Comparison of ENCODE assay signal across 15 cellular contexts in the genomic region with DNA sequence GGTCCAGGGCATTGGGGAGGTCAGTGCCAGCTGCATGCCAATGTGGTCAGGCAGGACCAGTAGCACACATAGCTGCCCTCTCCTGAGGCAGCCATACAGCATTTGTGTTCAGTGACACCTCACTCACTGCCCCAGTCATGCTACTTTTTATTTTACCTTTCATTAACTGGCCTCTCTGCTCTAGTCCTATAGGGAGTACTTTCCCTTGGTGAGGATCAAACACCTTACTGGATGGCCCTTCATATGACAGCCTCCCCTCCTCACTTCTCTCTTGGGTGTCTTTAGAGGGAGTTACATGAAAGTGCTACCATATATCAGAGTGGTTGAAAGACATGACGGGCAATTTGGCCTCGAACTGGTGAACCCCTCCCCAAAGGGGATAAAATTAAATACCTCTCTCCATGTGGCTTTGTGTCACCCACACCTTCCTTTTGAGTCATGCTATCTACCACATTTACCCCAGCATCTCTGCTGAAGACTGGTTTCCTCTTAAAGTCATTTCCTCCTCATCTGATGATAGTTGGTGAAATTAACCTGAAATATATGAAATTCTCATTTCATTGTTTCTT. TPM values are rescaled to one million over a fixed set of nuclear protein-coding genes. Genes with fewer than 3 reads are reported as not detected.
DNase-seq lines count a peak whose midpoint lies in the region; ATAC-seq and TF ChIP-seq lines count a peak whose summit lies in the region.
"Had no signal": no experiment of that assay in that cellular context is flagged by ENCODE, and none has a peak within 500 bp of the region (broad histone marks: within the 10 kb centered on the region; RNA-seq: fewer than 3 reads in every experiment).

No MANE protein-coding gene starts in this region.

- no peaks in the 10 kb centered on the region for H3K27me3 Mint-ChIP-seq in activated T-helper 17 cell treated with anti-CD3 and anti-CD28 coated beads, Interleukin-2, amount 50 U/mL, for 72 hours

- H3K9me3 ChIP-seq in Loucy (ENCODE audit: insufficient read depth, low read depth, low read length) (no peaks in the 10 kb centered on the region), suprapubic skin (no peaks in the 10 kb centered on the region)
- H3K9me3 ChIP-seq: thyroid gland had no signal

- no peaks in the 10 kb centered on the region for H3K9me3 Mint-ChIP-seq in activated T-helper 17 cell treated with anti-CD3 and anti-CD28 coated beads, Interleukin-2, amount 50 U/mL, for 72 hours
- H3K9me3 Mint-ChIP-seq: dendritic cell treated with granulocyte-macrophage colony-stimulating factor and Interleukin-4, amounts not matched to agents 40 ng/mL and 50 ng/mL, for 4 days had no signal

- H3K27ac Mint-ChIP-seq in activated T-helper 17 cell treated with anti-CD3 and anti-CD28 coated beads, Interleukin-2, amount 50 U/mL, for 72 hours = peak overlapping the region; percentile 3
- H3K27ac Mint-ChIP-seq: dendritic cell treated with granulocyte-macrophage colony-stimulating factor and Interleukin-4, amounts not matched to agents 40 ng/mL and 50 ng/mL, for 4 days; progenitor cell of endocrine pancreas had no signal

- peak overlapping the region; percentile 55 for H3K4me2 ChIP-seq in Loucy (ENCODE audit: low read depth, low read length, poor library complexity, severe bottlenecking)
- H3K4me2 ChIP-seq: PC-9 had no signal

- no peaks in the 10 kb centered on the region for H3K9me2 ChIP-seq in Loucy (replicated peaks; ENCODE audit: low read depth, low read length)

- no peak for TF ChIP-seq POLR2A in suprapubic skin (IDR thresholded peaks at IDR 0.05)

- peaks cover 24% of the 10 kb centered on the region for H3K4me1 Mint-ChIP-seq in activated T-helper 17 cell treated with anti-CD3 and anti-CD28 coated beads, Interleukin-2, amount 50 U/mL, for 72 hours

- no peaks in the 10 kb centered on the region for H3K79me2 ChIP-seq in Loucy (ENCODE audit: insufficient read depth, low read length)

- peak; percentile 93 for ATAC-seq in activated T-helper 17 cell treated with anti-CD3 and anti-CD28 coated beads, Interleukin-2, amount 50 U/mL, for 72 hours (replicated peaks)
- no peak for ATAC-seq in HG02973 (IDR thresholded peaks at IDR 0.05; ENCODE audit: unreplicated experiment)

- H3K4me1 ChIP-seq in Loucy (ENCODE audit: insufficient read depth, low read length, poor library complexity, severe bottlenecking) (peaks cover 33% of the 10 kb centered on the region), suprapubic skin (peaks cover 4% of the 10 kb centered on the region)

- H3K27ac ChIP-seq in suprapubic skin = no peak overlapping the region
- H3K27ac ChIP-seq: GM23248, HL-60, PC-9, thyroid gland had no signal

- H3K27me3 ChIP-seq in Loucy (ENCODE audit: insufficient read depth, low read length, poor library complexity, severe bottlenecking) (no peaks in the 10 kb centered on the region), suprapubic skin (no peaks in the 10 kb centered on the region)
- H3K27me3 ChIP-seq: thyroid gland had no signal

- no peak for TF ChIP-seq EP300 in suprapubic skin (IDR thresholded peaks at IDR 0.05)

- no peaks in the 10 kb centered on the region for H3F3A ChIP-seq in Loucy (ENCODE audit: low read depth)

- H3K4me3 ChIP-seq in GM12865 (ENCODE audit: low read depth, low read length) (no peak overlapping the region), Loucy (ENCODE audit: low read length, poor library complexity, severe bottlenecking) (peak overlapping the region; percentile 42), suprapubic skin (no peak overlapping the region)
- H3K4me3 ChIP-seq: GM23248, PC-9, thyroid gland had no signal

- no peaks in the 10 kb centered on the region for H3K36me3 ChIP-seq in Loucy (ENCODE audit: insufficient read depth, low read length)
- H3K36me3 ChIP-seq in suprapubic skin = no peaks in the 10 kb centered on the region
- H3K36me3 ChIP-seq: thyroid gland had no signal

- DNase-seq in GM12865 (ENCODE audit: low read depth) (peak; percentile 13), suprapubic skin (ENCODE audit: low spot score in 2 of 2) (no peak), NCI-H1092 treated with DMSO at 0.1 percent for 48 hours (lab: John Stamatoyannopoulos, UW) (no peak)
- peak in 2 of 3 donors; percentile 20 to 37 for DNase-seq in stimulated activated CD4-positive, alpha-beta T cell treated with anti-CD3 and anti-CD28 coated beads, Interleukin-12 subunit alpha, Interleukin-12 subunit beta, amount 100 ng/mL, for 48 hours (ENCODE audit: low read depth in 2 of 3, low spot score in 1 of 3)
- DNase-seq: activated gamma-delta T cell, GM23248, PC-9, T1000, thyroid gland had no signal

- peak overlapping the region; percentile 36 for H3K4me3 Mint-ChIP-seq in activated T-helper 17 cell treated with anti-CD3 and anti-CD28 coated beads, Interleukin-2, amount 50 U/mL, for 72 hours
- H3K4me3 Mint-ChIP-seq: dendritic cell treated with granulocyte-macrophage colony-stimulating factor and Interleukin-4, amounts not matched to agents 40 ng/mL and 50 ng/mL, for 4 days had no signal

- 52% methylated on average over 2 of the region's 2 CpGs for WGBS in suprapubic skin

- H2AFZ ChIP-seq in Loucy (ENCODE audit: low read length) = no peak overlapping the region
- H2AFZ ChIP-seq: GM23248, PC-9 had no signal

- H3K9ac ChIP-seq in Loucy (ENCODE audit: low read depth, low read length, poor library complexity, severe bottlenecking) = no peak overlapping the region
- H3K9ac ChIP-seq: GM23248 had no signal

- H3K36me3 Mint-ChIP-seq in activated T-helper 17 cell treated with anti-CD3 and anti-CD28 coated beads, Interleukin-2, amount 50 U/mL, for 72 hours (ENCODE audit: low read depth) = peaks cover 5% of the 10 kb centered on the region

- no peak for TF ChIP-seq CTCF in GM12865 (IDR thresholded peaks at IDR 0.05; ENCODE audit: insufficient read depth, low read depth, low read length, missing control alignments)
- no peak for TF ChIP-seq CTCF in Loucy (conservative IDR thresholded peaks at IDR 0.05; ENCODE audit: low read length)
- TF ChIP-seq CTCF in suprapubic skin (IDR thresholded peaks at IDR 0.05) = no peak

- H4K20me1 ChIP-seq in Loucy (ENCODE audit: insufficient read depth, low read length, poor library complexity, severe bottlenecking) = no peaks in the 10 kb centered on the region

RNA-seq across cellular contexts. Expression of a gene that starts 17.6 kb away (rescaled TPM):
- total RNA-seq in activated T-helper 17 cell treated with anti-CD3 and anti-CD28 coated beads, Interleukin-2, amount 50 U/mL, for 72 hours = not detected
- not detected for total RNA-seq in suprapubic skin
- total RNA-seq: GM23248, PC-9, progenitor cell of endocrine pancreas, thyroid gland had no signal

RNA-seq across cellular contexts. Expression of a gene that starts 40.0 kb away (rescaled TPM):
- 100 to 1,000 TPM; 210 to 232 TPM for total RNA-seq in activated T-helper 17 cell treated with anti-CD3 and anti-CD28 coated beads, Interleukin-2, amount 50 U/mL, for 72 hours
- total RNA-seq in suprapubic skin = 10 to 100 TPM in 1 of 4 donors, 1 to 10 TPM in 3; 7.2 to 24.5 (median 9.4) TPM

Comparison
In these comparisons a context has a peak if more than half of its experiments do, and no peak if none do; other contexts are left out.
1. DNase-seq: peak in GM12865 (single experiment) and stimulated activated CD4-positive, alpha-beta T cell treated with anti-CD3 and anti-CD28 coated beads, Interleukin-12 subunit alpha, Interleukin-12 subunit beta, amount 100 ng/mL, for 48 hours (2 of 3); none in suprapubic skin (0 of 2) and NCI-H1092 treated with DMSO at 0.1 percent for 48 hours (single experiment).
2. RNA of a gene that starts 40.0 kb away (total RNA-seq): 210 to 232 TPM in activated T-helper 17 cell treated with anti-CD3 and anti-CD28 coated beads, Interleukin-2, amount 50 U/mL, for 72 hours; 7.2 to 24.5 TPM in suprapubic skin; every median in the first group is over 4 times any median in the second.